8 cellular contexts compared by ENCODE assay signal in genomic region chr17:20651022-20651421, GRCh38.
A peak's percentile ranks its signal among the peaks of the same experiment; 100 is the strongest.
DNase-seq lines count a peak whose midpoint lies in the region; ATAC-seq and TF ChIP-seq lines count a peak whose summit lies in the region.
"Not testable (repeated sequence)": the region's sequence is repeated elsewhere in the genome, so short reads cannot be mapped to it uniquely, and the experiment has no call there.

No MANE protein-coding gene starts in this region.

- H3K9me3 ChIP-seq in Peyer's patch = not testable (repeated sequence)

- intact Hi-C loops in activated B cell treated with CpG ODN at 0.5 μM for 24 hours (cut with micrococcal nuclease) = not testable (repeated sequence)

- H3K4me1 Mint-ChIP-seq in activated B cell treated with CpG ODN at 0.5 μM for 24 hours (peaks cover 31% of the 10 kb centered on the region), memory B cell (peaks cover 25% of the 10 kb centered on the region)
- peaks cover 17% of the 10 kb centered on the region for H3K4me1 Mint-ChIP-seq in activated CD8-positive, alpha-beta memory T cell treated with anti-CD3 and anti-CD28 coated beads, Interleukin-2, amount 10 ng/mL, durations not matched to agents 7 days and 5 days
- peaks cover 22% of the 10 kb centered on the region for H3K4me1 Mint-ChIP-seq in stimulated activated naive CD8-positive, alpha-beta T cell treated with anti-CD3 and anti-CD28 coated beads, Interleukin-15, amount 100 ng/mL, for 72 hours

- POLR2A ChIA-PET in activated B cell treated with CpG ODN at 0.5 μM for 24 hours (lab: Charles Lee) = not testable (repeated sequence)

- H3K27ac Mint-ChIP-seq in activated B cell treated with CpG ODN at 0.5 μM for 24 hours (peak overlapping the region; percentile 41), memory B cell (peak overlapping the region; percentile 72)
- not testable (repeated sequence) for H3K27ac Mint-ChIP-seq in activated CD8-positive, alpha-beta memory T cell treated with anti-CD3 and anti-CD28 coated beads, Interleukin-2, amount 10 ng/mL, durations not matched to agents 7 days and 5 days; stimulated activated naive CD8-positive, alpha-beta T cell treated with anti-CD3 and anti-CD28 coated beads, Interleukin-15, amount 100 ng/mL, for 72 hours

- H3K4me3 ChIP-seq in GM06990 (replicated peaks; ENCODE audit: low read depth, low read length); Peyer's patch: not testable (repeated sequence)

- ATAC-seq in GM21390 (IDR thresholded peaks at IDR 0.05; ENCODE audit: unreplicated experiment) (peak; percentile 41), activated B cell treated with CpG ODN at 0.5 μM for 24 hours (ENCODE audit: low read depth) (peak; percentile 38), memory B cell (ENCODE audit: low read depth) (peak; percentile 69)
- peak; percentile 50 for ATAC-seq in activated CD8-positive, alpha-beta memory T cell treated with anti-CD3 and anti-CD28 coated beads, Interleukin-2, amount 10 ng/mL, durations not matched to agents 7 days and 5 days
- peak; percentile 69 for ATAC-seq in stimulated activated naive CD8-positive, alpha-beta T cell treated with anti-CD3 and anti-CD28 coated beads, Interleukin-15, amount 100 ng/mL, for 72 hours

- H3K27me3 ChIP-seq in GM06990 (replicated peaks; ENCODE audit: control insufficient read depth, insufficient read depth, low read length); Peyer's patch: not testable (repeated sequence)

- DNase-seq in GM06990 (ENCODE audit: extremely low read depth, insufficient read length) (peak; percentile 37), KBM-7 (peak; percentile 63), Peyer's patch (peak in 2 of 3 donors; percentile 46 to 58)
- DNase-seq in activated B cell treated with CpG ODN at 0.5 μM for 24 hours; memory B cell (ENCODE audit: low spot score in 2 of 2); stimulated activated naive CD8-positive, alpha-beta T cell treated with anti-CD3 and anti-CD28 coated beads, Interleukin-15, amount 100 ng/mL, for 72 hours: not testable (repeated sequence)
- DNase-seq in activated CD8-positive, alpha-beta memory T cell treated with anti-CD3 and anti-CD28 coated beads, Interleukin-2, amount 10 ng/mL, durations not matched to agents 7 days and 5 days = peak; percentile 49

- H3K36me3 Mint-ChIP-seq in activated B cell treated with CpG ODN at 0.5 μM for 24 hours (ENCODE audit: low read depth); activated CD8-positive, alpha-beta memory T cell treated with anti-CD3 and anti-CD28 coated beads, Interleukin-2, amount 10 ng/mL, durations not matched to agents 7 days and 5 days; memory B cell: not testable (repeated sequence)

- not testable (repeated sequence) for H3K27ac ChIP-seq in Peyer's patch

- not testable (repeated sequence) for H3K4me1 ChIP-seq in Peyer's patch

- not testable (repeated sequence) for H3K27me3 Mint-ChIP-seq in activated B cell treated with CpG ODN at 0.5 μM for 24 hours; memory B cell; stimulated activated naive CD8-positive, alpha-beta T cell treated with anti-CD3 and anti-CD28 coated beads, Interleukin-15, amount 100 ng/mL, for 72 hours
- peaks cover 12% of the 10 kb centered on the region for H3K27me3 Mint-ChIP-seq in activated CD8-positive, alpha-beta memory T cell treated with anti-CD3 and anti-CD28 coated beads, Interleukin-2, amount 10 ng/mL, durations not matched to agents 7 days and 5 days

- not testable (repeated sequence) for H3K9me3 Mint-ChIP-seq in activated B cell treated with CpG ODN at 0.5 μM for 24 hours; activated CD8-positive, alpha-beta memory T cell treated with anti-CD3 and anti-CD28 coated beads, Interleukin-2, amount 10 ng/mL, durations not matched to agents 7 days and 5 days (ENCODE audit: low read depth); memory B cell; stimulated activated naive CD8-positive, alpha-beta T cell treated with anti-CD3 and anti-CD28 coated beads, Interleukin-15, amount 100 ng/mL, for 72 hours

- H3K36me3 ChIP-seq in GM06990 (ENCODE audit: control insufficient read depth, insufficient read depth, low read length); Peyer's patch: not testable (repeated sequence)

- CTCF ChIA-PET in activated B cell treated with CpG ODN at 0.5 μM for 24 hours (lab: Charles Lee); activated CD8-positive, alpha-beta memory T cell treated with anti-CD3 and anti-CD28 coated beads, Interleukin-2, amount 10 ng/mL, durations not matched to agents 7 days and 5 days (lab: Charles Lee): not testable (repeated sequence)

- TF ChIP-seq POLR2A in Peyer's patch (IDR thresholded peaks at IDR 0.05) = not testable (repeated sequence)

- in situ Hi-C loops in KBM-7 (cut with MboI; ENCODE audit: low pct_unique_long_range_greater_than_20kb, low sequenced_read_pairs) = not testable (repeated sequence)

- not testable (repeated sequence) for TF ChIP-seq CTCF in GM06990 (IDR thresholded peaks at IDR 0.05; ENCODE audit: insufficient read depth, low read length, poor library complexity, severe bottlenecking); Peyer's patch (IDR thresholded peaks at IDR 0.05); activated B cell treated with CpG ODN at 0.5 μM for 24 hours (IDR thresholded peaks at IDR 0.05)

- H3K4me3 Mint-ChIP-seq in activated B cell treated with CpG ODN at 0.5 μM for 24 hours (peak overlapping the region; percentile 17), memory B cell (peak overlapping the region; percentile 27)
- not testable (repeated sequence) for H3K4me3 Mint-ChIP-seq in activated CD8-positive, alpha-beta memory T cell treated with anti-CD3 and anti-CD28 coated beads, Interleukin-2, amount 10 ng/mL, durations not matched to agents 7 days and 5 days; stimulated activated naive CD8-positive, alpha-beta T cell treated with anti-CD3 and anti-CD28 coated beads, Interleukin-15, amount 100 ng/mL, for 72 hours
